In the genomic region with DNA sequence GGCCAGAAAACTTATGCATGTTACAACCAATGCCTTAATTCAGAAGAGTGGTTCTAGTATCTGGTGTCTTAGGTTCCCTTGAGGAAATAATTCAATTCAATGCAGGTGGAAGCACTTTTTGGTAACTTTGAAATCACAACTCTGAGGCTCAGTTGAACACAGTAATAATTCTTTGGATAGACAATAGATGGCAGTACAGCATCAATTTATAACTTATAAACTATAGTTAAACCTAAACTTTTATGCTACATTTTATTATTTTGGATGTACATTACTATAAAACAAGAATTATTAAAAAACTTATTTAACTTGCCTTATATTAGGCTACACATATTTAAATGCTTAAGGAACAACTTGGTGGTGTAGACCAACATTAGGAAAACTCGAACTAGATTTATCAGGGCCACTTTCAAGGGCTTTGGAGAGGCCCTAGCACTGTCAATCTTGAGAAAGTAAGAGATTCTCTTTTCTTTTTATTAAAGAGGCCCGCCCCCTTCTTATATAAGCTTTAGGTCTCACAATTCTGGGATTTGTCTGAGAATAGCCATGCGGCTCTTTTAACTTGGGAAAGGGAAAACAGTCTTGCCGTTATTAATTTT, we compare ENCODE assay signal across 9 cellular contexts.
DNase-seq lines count a peak whose midpoint lies in the region; FAIRE-seq and TF ChIP-seq lines count a peak whose summit lies in the region.
"Had no signal": no experiment of that assay in that cellular context is flagged by ENCODE, and none has a peak within 500 bp of the region (broad histone marks: within the 10 kb centered on the region; RNA-seq: fewer than 3 reads in every experiment).

No MANE protein-coding gene starts in this region.

- DNase-seq in GM06990 (ENCODE audit: extremely low read depth, insufficient read length), result no peak
- DNase-seq in NCI-H1417 treated with DMSO at 0.1 percent for 48 hours (lab: John Stamatoyannopoulos, UW), result peak; percentile 38
- DNase-seq in central memory CD4-positive, alpha-beta T cell, result peak; percentile 12
- no peak for DNase-seq in testis
- DNase-seq in COR-L47 (lab: John Stamatoyannopoulos, UW), result no peak
- DNase-seq in AG20443 (ENCODE audit: low spot score), result no peak
- DNase-seq in urothelium cell line (ENCODE audit: low spot score), result no peak

- intact Hi-C loops in testis (cut with DNase I; ENCODE audit: low total_unique reads), result loop anchor here (5.0 kb wide), 1 partner anchor 121 kb away; no protein-coding TSS in a partner anchor

- peak overlapping the region; percentile 96 for H3K27ac ChIP-seq in neutrophil
- H3K27ac ChIP-seq in testis, result no peak overlapping the region
- H3K27ac ChIP-seq: SK-N-MC had no signal

- no peaks in the 10 kb centered on the region for H3K9me3 ChIP-seq in neutrophil
- no peaks in the 10 kb centered on the region for H3K9me3 ChIP-seq in testis

- TF ChIP-seq CTCF in GM06990 (IDR thresholded peaks at IDR 0.05; ENCODE audit: insufficient read depth, low read length, poor library complexity, severe bottlenecking) (peak; percentile 4), neutrophil (IDR thresholded peaks at IDR 0.05) (peak; percentile 59), testis (IDR thresholded peaks at IDR 0.05) (peak in 1 of 3 experiments; percentile 35)

- H3K36me3 ChIP-seq in GM06990 (ENCODE audit: control insufficient read depth, insufficient read depth, low read length), result no peaks in the 10 kb centered on the region
- H3K36me3 ChIP-seq in neutrophil, result no peaks in the 10 kb centered on the region
- H3K36me3 ChIP-seq in testis (ENCODE audit: low read depth, missing control alignments), result no peaks in the 10 kb centered on the region

- H3K4me1 ChIP-seq in neutrophil (ENCODE audit: control insufficient read depth in 1 of 2, insufficient read depth in 1 of 2, low read depth in 1 of 2, low read length in 1 of 2) (peaks cover 44 to 47% of the 10 kb centered on the region in 2 experiments), testis (no peaks in the 10 kb centered on the region)

- H3K27me3 ChIP-seq in GM06990 (replicated peaks; ENCODE audit: control insufficient read depth, insufficient read depth, low read length) (no peaks in the 10 kb centered on the region), neutrophil (peaks cover 22% of the 10 kb centered on the region), testis (no peaks in the 10 kb centered on the region)

- TF ChIP-seq POLR2A in testis (IDR thresholded peaks at IDR 0.05), result no peak

- 53 to 68% methylated on average over 4 of the region's 4 CpGs for WGBS in testis, 2 donors

- FAIRE-seq in urothelium cell line (lab: Jason Lieb, UNC), result no peak

- H3K4me3 ChIP-seq in GM06990 (replicated peaks; ENCODE audit: low read depth, low read length) (no peak overlapping the region), neutrophil (ENCODE audit: low read depth in 1 of 2, low read length in 1 of 2) (no peak overlapping the region), testis (no peak overlapping the region)
- H3K4me3 ChIP-seq: SK-N-MC had no signal

Comparison
In these comparisons a context has a peak if more than half of its experiments do, and no peak if none do; other contexts are left out.
1. DNase-seq: peak in NCI-H1417 treated with DMSO at 0.1 percent for 48 hours (single experiment) and central memory CD4-positive, alpha-beta T cell (single experiment); none in GM06990 (single experiment), testis (single experiment), COR-L47 (single experiment), AG20443 (single experiment) and urothelium cell line (single experiment).